In the genomic region with DNA sequence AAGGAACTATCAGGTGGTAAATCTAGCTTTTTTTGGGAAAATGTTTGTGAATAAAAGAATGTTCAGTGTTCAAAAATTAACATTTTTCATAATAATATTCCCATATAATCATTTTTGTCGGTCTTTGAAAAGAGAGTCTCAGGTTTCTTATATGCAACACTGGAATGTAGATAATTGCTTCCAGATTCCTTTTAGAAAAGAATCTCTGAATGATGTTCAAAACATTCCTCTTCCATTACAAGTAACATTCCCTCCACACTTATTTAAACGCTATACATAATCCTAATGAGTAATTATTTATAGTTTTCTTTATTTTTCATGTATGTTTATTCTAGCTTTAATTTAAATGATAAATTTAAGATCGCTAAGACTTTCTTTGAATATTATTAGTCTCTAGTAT, we compare ENCODE assay signal across 1 cellular context.
A peak's percentile ranks its signal among the peaks of the same experiment; 100 is the strongest.
TF ChIP-seq lines count a peak whose summit lies in the region.

No MANE protein-coding gene starts in this region.

TF ChIP-seq in SK-N-SH, 30 proteins besides CTCF, POLR2A, EP300 and RAD21 (continued from another document):
- TF ChIP-seq, protein P1, sequence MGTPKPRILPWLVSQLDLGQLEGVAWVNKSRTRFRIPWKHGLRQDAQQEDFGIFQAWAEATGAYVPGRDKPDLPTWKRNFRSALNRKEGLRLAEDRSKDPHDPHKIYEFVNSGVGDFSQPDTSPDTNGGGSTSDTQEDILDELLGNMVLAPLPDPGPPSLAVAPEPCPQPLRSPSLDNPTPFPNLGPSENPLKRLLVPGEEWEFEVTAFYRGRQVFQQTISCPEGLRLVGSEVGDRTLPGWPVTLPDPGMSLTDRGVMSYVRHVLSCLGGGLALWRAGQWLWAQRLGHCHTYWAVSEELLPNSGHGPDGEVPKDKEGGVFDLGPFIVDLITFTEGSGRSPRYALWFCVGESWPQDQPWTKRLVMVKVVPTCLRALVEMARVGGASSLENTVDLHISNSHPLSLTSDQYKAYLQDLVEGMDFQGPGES (IDR thresholded peaks at IDR 0.05; ENCODE audit: low read depth, low read length), result no peak
- TF ChIP-seq FOSL2 (IDR thresholded peaks at IDR 0.05; ENCODE audit: borderline replicate concordance, low read depth) (peak; percentile 25; the same call in 1 of the 2 replicates), SMC3 (IDR thresholded peaks at IDR 0.05; ENCODE audit: low read depth, low read length) (no peak), POLR2AphosphoS5 (IDR thresholded peaks at IDR 0.05; ENCODE audit: low read depth, low read length) (peak; percentile 28; the same call in 1 of the 2 replicates), MEF2A (IDR thresholded peaks at IDR 0.05; ENCODE audit: borderline replicate concordance, low read depth) (0 out of 2 replicates have a peak, but pooled peaks have one; percentile 13), JUND (IDR thresholded peaks at IDR 0.05) (peak; percentile 43), TCF12 (IDR thresholded peaks at IDR 0.05) (peak; percentile 97)
TF ChIP-seq in SK-N-SH: peak in this region for 6.
